ENCODE assay signal across 18 cellular contexts in the genomic region with DNA sequence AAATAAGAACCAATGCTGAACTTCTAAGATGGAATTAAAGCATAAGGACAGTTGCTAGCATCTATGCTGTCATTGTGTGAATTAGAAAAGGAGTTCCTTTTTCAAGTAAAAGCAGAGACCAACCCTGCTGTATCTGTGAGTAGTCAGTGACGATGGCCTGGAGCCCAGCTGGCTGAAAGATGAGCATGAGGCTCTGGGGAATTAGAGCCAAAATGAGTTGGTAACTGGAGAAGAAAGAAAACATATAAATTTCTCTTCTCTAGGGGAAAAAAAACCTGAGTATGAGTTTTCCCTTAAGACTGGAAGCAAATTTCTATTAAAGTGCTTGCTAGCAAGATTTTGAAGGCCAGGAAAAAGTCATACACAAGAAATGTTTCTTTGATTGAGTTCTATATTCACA. TPM values are rescaled to one million over a fixed set of nuclear protein-coding genes. Genes with fewer than 3 reads are reported as not detected.
A peak's percentile ranks its signal among the peaks of the same experiment; 100 is the strongest.
DNase-seq lines count a peak whose midpoint lies in the region; TF ChIP-seq lines count a peak whose summit lies in the region.
"Had no signal": no experiment of that assay in that cellular context is flagged by ENCODE, and none has a peak within 500 bp of the region (broad histone marks: within the 10 kb centered on the region; RNA-seq: fewer than 3 reads in every experiment).

No MANE protein-coding gene starts in this region.

- H3K4me3 Mint-ChIP-seq in nephron progenitor cell = no peak overlapping the region
- H3K4me3 Mint-ChIP-seq: activated naive CD4-positive, alpha-beta T cell treated with anti-CD3 and anti-CD28 coated beads for 36 hours; dendritic cell treated with granulocyte-macrophage colony-stimulating factor and Interleukin-4, amounts not matched to agents 40 ng/mL and 50 ng/mL, for 4 days; stimulated activated memory B cell treated with anti-CD40 and anti-IgM and Interleukin-4, amounts not matched to agents 10 μg/mL and 1 μg/mL and 100 μg/mL, for 72 hours had no signal

- intact Hi-C loops in dorsolateral prefrontal cortex (cut with DNase I) = no loop called here

- H3K4me3 ChIP-seq in BE2C (ENCODE audit: low read depth, low read length) (no peak overlapping the region), dorsolateral prefrontal cortex (no peak overlapping the region)
- H3K4me3 ChIP-seq: BLaER1 treated with 17β-estradiol and CSF1 and Interleukin-3, amounts not matched to agents 10 nM and 100 nM had no signal

- no peaks in the 10 kb centered on the region for H3K9me3 ChIP-seq in BE2C

- H3K4me1 ChIP-seq in BE2C = peaks cover 7% of the 10 kb centered on the region

- H3K27ac ChIP-seq in dorsolateral prefrontal cortex = peak overlapping the region in 1 of 59 donors; percentile 38
- H3K27ac ChIP-seq: BLaER1 treated with 17β-estradiol and CSF1 and Interleukin-3, amounts not matched to agents 10 nM and 100 nM; KMS-11 had no signal

- H3K27me3 ChIP-seq in BE2C (no peaks in the 10 kb centered on the region), dorsolateral prefrontal cortex (no peaks in the 10 kb centered on the region)
- H3K27me3 ChIP-seq: BLaER1 treated with 17β-estradiol and CSF1 and Interleukin-3, amounts not matched to agents 10 nM and 100 nM had no signal

- no peak for TF ChIP-seq CTCF in BE2C (IDR thresholded peaks at IDR 0.05; ENCODE audit: low read depth, low read length)
- no peak for TF ChIP-seq CTCF in dorsolateral prefrontal cortex (IDR thresholded peaks at IDR 0.05 in 54 of 56, conservative IDR thresholded peaks at IDR 0.05 in 2 of 56; ENCODE audit: low read depth in 1 of 56, partially characterized antibody in 56 of 56)
- TF ChIP-seq CTCF in nephron progenitor cell (IDR thresholded peaks at IDR 0.05) = no peak

- peak; percentile 53 for DNase-seq in BE2C
- peak; percentile 56 to 76 for DNase-seq in NCI-H524 (lab: John Stamatoyannopoulos, UW)
- DNase-seq in dorsolateral prefrontal cortex = peak in 6 of 10 donors; percentile 43 to 71 (median 57)
- DNase-seq in nephron progenitor cell = peak; percentile 24
- DNase-seq in stimulated activated naive CD4-positive, alpha-beta T cell (lab: John Stamatoyannopoulos, UW) = no peak
- DNase-seq in NCI-H1930 (lab: John Stamatoyannopoulos, UW) = no peak
- DNase-seq in activated naive CD4-positive, alpha-beta T cell treated with anti-CD3 and anti-CD28 coated beads, Interleukin-2, amount 50 U/mL, for 16 hours = no peak
- no peak for DNase-seq in OCI-M2 (lab: John Stamatoyannopoulos, UW; ENCODE audit: unreplicated experiment)
- DNase-seq: activated naive CD4-positive, alpha-beta T cell treated with anti-CD3 and anti-CD28 coated beads for 36 hours; left ventricle myocardium superior; NCI-H2081; stimulated activated CD4-positive, alpha-beta T cell treated with anti-CD3 and anti-CD28 coated beads, Interleukin-1b, Interleukin-23, amount 100 ng/mL, for 48 hours had no signal

- peak overlapping the region; percentile 76 for H3K27ac Mint-ChIP-seq in nephron progenitor cell
- H3K27ac Mint-ChIP-seq: activated naive CD4-positive, alpha-beta T cell treated with anti-CD3 and anti-CD28 coated beads for 36 hours; dendritic cell treated with granulocyte-macrophage colony-stimulating factor and Interleukin-4, amounts not matched to agents 40 ng/mL and 50 ng/mL, for 4 days; stimulated activated memory B cell treated with anti-CD40 and anti-IgM and Interleukin-4, amounts not matched to agents 10 μg/mL and 1 μg/mL and 100 μg/mL, for 72 hours had no signal

- H3K27me3 Mint-ChIP-seq in nephron progenitor cell (ENCODE audit: low read depth, poor library complexity) = peaks cover under 1% of the 10 kb centered on the region

- peaks cover 23% of the 10 kb centered on the region for H3K4me1 Mint-ChIP-seq in nephron progenitor cell
- H3K4me1 Mint-ChIP-seq: stimulated activated memory B cell treated with anti-CD40 and anti-IgM and Interleukin-4, amounts not matched to agents 10 μg/mL and 1 μg/mL and 100 μg/mL, for 72 hours had no signal

- peaks cover 29% of the 10 kb centered on the region for H3K36me3 Mint-ChIP-seq in nephron progenitor cell (ENCODE audit: low read depth)
- H3K36me3 Mint-ChIP-seq: stimulated activated memory B cell treated with anti-CD40 and anti-IgM and Interleukin-4, amounts not matched to agents 10 μg/mL and 1 μg/mL and 100 μg/mL, for 72 hours had no signal

- no peaks in the 10 kb centered on the region for H3K36me3 ChIP-seq in BE2C
- H3K36me3 ChIP-seq: BLaER1 treated with 17β-estradiol and CSF1 and Interleukin-3, amounts not matched to agents 10 nM and 100 nM had no signal

- H3K9me3 Mint-ChIP-seq in nephron progenitor cell = peaks cover 35% of the 10 kb centered on the region
- H3K9me3 Mint-ChIP-seq: activated naive CD4-positive, alpha-beta T cell treated with anti-CD3 and anti-CD28 coated beads for 36 hours; dendritic cell treated with granulocyte-macrophage colony-stimulating factor and Interleukin-4, amounts not matched to agents 40 ng/mL and 50 ng/mL, for 4 days; stimulated activated memory B cell treated with anti-CD40 and anti-IgM and Interleukin-4, amounts not matched to agents 10 μg/mL and 1 μg/mL and 100 μg/mL, for 72 hours had no signal

RNA-seq across cellular contexts. Expression of a gene that starts 1.6 kb away (rescaled TPM):
- polyA plus RNA-seq in BE2C (2012; ENCODE audit: insufficient read depth, insufficient read length, low read depth) = not detected
- not detected for total RNA-seq in dorsolateral prefrontal cortex
- total RNA-seq: activated naive CD4-positive, alpha-beta T cell treated with anti-CD3 and anti-CD28 coated beads for 36 hours; G401; glomerular endothelial cell; left ventricle myocardium superior had no signal

Comparison
In these comparisons a context has a peak if more than half of its experiments do, and no peak if none do; other contexts are left out.
1. DNase-seq: peak in BE2C (single experiment), NCI-H524 (2 of 2), dorsolateral prefrontal cortex (6 of 10) and nephron progenitor cell (single experiment); none in stimulated activated naive CD4-positive, alpha-beta T cell (0 of 6), NCI-H1930 (0 of 2), activated naive CD4-positive, alpha-beta T cell treated with anti-CD3 and anti-CD28 coated beads, Interleukin-2, amount 50 U/mL, for 16 hours (single experiment) and OCI-M2 (single experiment).